11 cellular contexts compared by ENCODE assay signal in the genomic region with DNA sequence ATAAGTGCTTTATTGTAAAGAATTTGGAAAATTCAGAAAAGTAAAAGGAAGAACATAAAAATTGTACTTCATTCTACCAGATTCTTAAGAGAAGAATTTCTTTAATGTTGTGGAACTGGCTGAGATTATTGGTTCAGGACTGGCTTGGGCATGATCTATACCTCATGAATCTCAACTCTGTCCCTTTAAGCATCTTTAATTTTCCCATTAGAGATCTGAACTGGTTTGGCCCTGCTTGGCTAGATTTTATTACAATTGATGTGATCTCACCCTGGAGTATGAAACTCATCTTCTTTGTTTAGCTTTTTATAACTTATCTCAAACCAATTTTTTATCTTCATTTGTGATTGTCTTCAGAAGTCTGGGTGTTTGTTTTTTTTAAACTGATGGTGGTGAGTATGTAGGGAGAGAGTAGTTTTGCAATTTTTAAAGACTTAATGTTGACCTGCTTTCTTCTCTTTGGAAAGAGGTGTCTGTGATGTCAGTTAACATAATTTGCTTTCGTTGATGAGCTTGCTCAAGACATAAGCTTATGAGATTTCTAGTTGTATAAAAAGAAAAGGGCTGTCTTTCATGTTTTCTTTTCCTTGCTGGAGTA.
DNase-seq lines count a peak whose midpoint lies in the region; ATAC-seq and TF ChIP-seq lines count a peak whose summit lies in the region.
"Had no signal": no experiment of that assay in that cellular context is flagged by ENCODE, and none has a peak within 500 bp of the region (broad histone marks: within the 10 kb centered on the region; RNA-seq: fewer than 3 reads in every experiment).

No MANE protein-coding gene starts in this region.

- H3K27me3 Mint-ChIP-seq in brain, result no peaks in the 10 kb centered on the region
- H3K27me3 Mint-ChIP-seq in naive thymus-derived CD4-positive, alpha-beta T cell, result no peaks in the 10 kb centered on the region

- H3K36me3 Mint-ChIP-seq in brain, result peaks cover 51% of the 10 kb centered on the region
- peaks cover 0 to 34% (median 16%) of the 10 kb centered on the region in 5 donors for H3K36me3 Mint-ChIP-seq in naive thymus-derived CD4-positive, alpha-beta T cell

- DNase-seq in A673 (ENCODE audit: low spot score) (no peak), NCI-H1048 (lab: John Stamatoyannopoulos, UW) (no peak), mucosa of descending colon (no peak), NCI-H2107 (lab: John Stamatoyannopoulos, UW) (no peak)
- DNase-seq in naive thymus-derived CD4-positive, alpha-beta T cell, result no peak
- no peak for DNase-seq in activated CD4-positive, CD25-positive, alpha-beta regulatory T cell treated with anti-CD3 and anti-CD28 coated beads, Interleukin-2, amount 50 U/mL, for 72 hours
- DNase-seq: stimulated activated CD4-positive, alpha-beta T cell treated with anti-CD3 and anti-CD28 coated beads, Interleukin-12 subunit alpha, Interleukin-12 subunit beta, amount 100 ng/mL, for 4 hours; T-helper 1 cell had no signal

- H3K4me1 Mint-ChIP-seq in brain, result peaks cover 74% of the 10 kb centered on the region
- H3K4me1 Mint-ChIP-seq in naive thymus-derived CD4-positive, alpha-beta T cell, result peaks cover 43 to 95% (median 85%) of the 10 kb centered on the region in 7 donors

- H3K36me3 ChIP-seq in A673 (ENCODE audit: insufficient read depth, low read length, poor library complexity, severe bottlenecking) (no peaks in the 10 kb centered on the region), HEK293 (ENCODE audit: control insufficient read depth in 2 of 2, insufficient read depth in 1 of 2, low read length in 2 of 2) (no peaks in the 10 kb centered on the region; a peak in 1 of 3 replicates), mucosa of descending colon (ENCODE audit: low read depth) (no peaks in the 10 kb centered on the region)
- no peaks in the 10 kb centered on the region for H3K36me3 ChIP-seq in naive thymus-derived CD4-positive, alpha-beta T cell (ENCODE audit: control insufficient read depth in 2 of 3, insufficient read depth in 3 of 3, low read length in 3 of 3)
- H3K36me3 ChIP-seq: ascending aorta had no signal

- TF ChIP-seq CTCF in A673 (conservative IDR thresholded peaks at IDR 0.05; ENCODE audit: low read depth, low read length) (no peak), HEK293 (tag by site-specific recombination; IDR thresholded peaks at IDR 0.05) (no peak), brain (conservative IDR thresholded peaks at IDR 0.05) (no peak), mucosa of descending colon (IDR thresholded peaks at IDR 0.05) (no peak)

- peak overlapping the region; percentile 12 to 93 (median 67) for H3K27ac Mint-ChIP-seq in brain
- H3K27ac Mint-ChIP-seq in naive thymus-derived CD4-positive, alpha-beta T cell, result peak overlapping the region in 7 of 9 donors; percentile 7 to 60 (median 37)

- H3K9me3 ChIP-seq in A673 (ENCODE audit: low read depth, low read length, poor library complexity, severe bottlenecking) (no peaks in the 10 kb centered on the region), HEK293 (ENCODE audit: control insufficient read depth, insufficient read depth, low read depth, low read length) (no peaks in the 10 kb centered on the region), mucosa of descending colon (no peaks in the 10 kb centered on the region)
- no peaks in the 10 kb centered on the region for H3K9me3 ChIP-seq in naive thymus-derived CD4-positive, alpha-beta T cell (ENCODE audit: control insufficient read depth in 2 of 3, low read length in 3 of 3)
- H3K9me3 ChIP-seq: ascending aorta had no signal

- H3K27ac ChIP-seq in A673 (ENCODE audit: low read depth, low read length, poor library complexity, severe bottlenecking), result peak overlapping the region; percentile 43
- H3K27ac ChIP-seq in HEK293 (ENCODE audit: extremely low read depth, low read depth, low read length), result peak overlapping the region; percentile 43
- no peak overlapping the region for H3K27ac ChIP-seq in naive thymus-derived CD4-positive, alpha-beta T cell (ENCODE audit: low read depth, low read length)

- H3K4me3 Mint-ChIP-seq in brain, result peak overlapping the region; percentile 5 to 69 (median 48)
- peak overlapping the region in 7 of 10 donors; percentile 2 to 58 (median 40) for H3K4me3 Mint-ChIP-seq in naive thymus-derived CD4-positive, alpha-beta T cell

- BruUV-seq in A673 (replicated peaks; lab: Mats Ljungman, UMichigan), result no TSS peak

- no peaks in the 10 kb centered on the region for H3K27me3 ChIP-seq in A673 (replicated peaks; ENCODE audit: insufficient read depth, low read depth, low read length, poor library complexity)
- no peaks in the 10 kb centered on the region for H3K27me3 ChIP-seq in naive thymus-derived CD4-positive, alpha-beta T cell (ENCODE audit: control insufficient read depth in 2 of 2, insufficient read depth in 2 of 2, low read length in 2 of 2)
- H3K27me3 ChIP-seq: ascending aorta had no signal

- H3K9me3 Mint-ChIP-seq in brain, result peaks cover 0 to 9% (median 2%) of the 10 kb centered on the region in 5 experiments
- H3K9me3 Mint-ChIP-seq in naive thymus-derived CD4-positive, alpha-beta T cell, result no peaks in the 10 kb centered on the region

- ATAC-seq in naive thymus-derived CD4-positive, alpha-beta T cell, result no peak
- no peak for ATAC-seq in mucosa of descending colon

- POLR2A ChIA-PET in A673 (lab: Charles Lee; ENCODE audit: low non-redundant PET) (interaction anchor here (0.5 kb wide), 1 partner anchor 10 kb away, joined by 8 read pairs; no protein-coding TSS in a partner anchor), HEK293 (lab: Yijun Ruan, JAX) (no interaction called here)
- POLR2A ChIA-PET in naive thymus-derived CD4-positive, alpha-beta T cell (lab: Charles Lee), result interaction anchor here (0.6 to 1.0 kb wide), 2 partner anchors 89 to 94 kb away, joined by 3 to 5 read pairs; no protein-coding TSS in a partner anchor

- H3K4me3 ChIP-seq in A673 (ENCODE audit: low read depth, low read length, poor library complexity, severe bottlenecking) (no peak overlapping the region), HEK293 (ENCODE audit: low read depth, low read length) (no peak overlapping the region), mucosa of descending colon (no peak overlapping the region)
- H3K4me3 ChIP-seq in naive thymus-derived CD4-positive, alpha-beta T cell (ENCODE audit: low read length), result no peak overlapping the region
- H3K4me3 ChIP-seq: ascending aorta had no signal

- intact Hi-C loops in A673 (cut with micrococcal nuclease; ENCODE audit: unreplicated experiment) (no loop called here), mucosa of descending colon (cut with DNase I, micrococcal nuclease) (no loop called here)
- intact Hi-C loops in naive thymus-derived CD4-positive, alpha-beta T cell (cut with micrococcal nuclease), result loop anchor here in 1 of 2 donors (5.0 kb wide), 1 partner anchor 40 kb away; no protein-coding TSS in a partner anchor

- peaks cover 34% of the 10 kb centered on the region for H3K4me1 ChIP-seq in A673 (ENCODE audit: insufficient read depth, low read length, poor library complexity, severe bottlenecking)
- H3K4me1 ChIP-seq in HEK293 (ENCODE audit: control insufficient read depth, insufficient read depth, low read length), result peaks cover 22% of the 10 kb centered on the region
- H3K4me1 ChIP-seq in naive thymus-derived CD4-positive, alpha-beta T cell (ENCODE audit: control insufficient read depth in 2 of 2, insufficient read depth in 2 of 2, low read length in 2 of 2), result peaks cover 0 to 37% of the 10 kb centered on the region in 2 donors
- peaks cover 12% of the 10 kb centered on the region for H3K4me1 ChIP-seq in mucosa of descending colon (ENCODE audit: low read depth)

- CTCF ChIA-PET in A673 (lab: Charles Lee), result no interaction called here
- CTCF ChIA-PET in HEK293 (lab: Yijun Ruan, JAX), result no interaction called here
- CTCF ChIA-PET in naive thymus-derived CD4-positive, alpha-beta T cell (lab: Charles Lee), result interaction anchor here (0.9 kb wide), 1 partner anchor 9 kb away, joined by 3 read pairs; no protein-coding TSS in a partner anchor

TF ChIP-seq in HEK293, 187 proteins besides CTCF, POLR2A, EP300 and RAD21 (continues in another document):
- no peak for TF ChIP-seq ZNF292 (tag by site-specific recombination; IDR thresholded peaks at IDR 0.05; ENCODE audit: borderline replicate concordance, low read depth)
- TF ChIP-seq ZXDB (tag by site-specific recombination; IDR thresholded peaks at IDR 0.05), result 0 out of 2 replicates have a peak, but pooled peaks have one; percentile 5
- no peak for TF ChIP-seq ZNF600 (tag by site-specific recombination; IDR thresholded peaks at IDR 0.05)
- TF ChIP-seq ZNF248 (tag by site-specific recombination; IDR thresholded peaks at IDR 0.05), result no peak
- TF ChIP-seq ZNF654 (tag by site-specific recombination; IDR thresholded peaks at IDR 0.05; ENCODE audit: low read depth), result no peak
- no peak for TF ChIP-seq ZNF2 (tag by site-specific recombination; IDR thresholded peaks at IDR 0.05)
- TF ChIP-seq IKZF3 (tag by site-specific recombination; IDR thresholded peaks at IDR 0.05), result no peak
- TF ChIP-seq ZBTB17 (tag by site-specific recombination; IDR thresholded peaks at IDR 0.05), result 0 out of 2 replicates have a peak, but pooled peaks have one; percentile 4
- TF ChIP-seq, protein P1, sequence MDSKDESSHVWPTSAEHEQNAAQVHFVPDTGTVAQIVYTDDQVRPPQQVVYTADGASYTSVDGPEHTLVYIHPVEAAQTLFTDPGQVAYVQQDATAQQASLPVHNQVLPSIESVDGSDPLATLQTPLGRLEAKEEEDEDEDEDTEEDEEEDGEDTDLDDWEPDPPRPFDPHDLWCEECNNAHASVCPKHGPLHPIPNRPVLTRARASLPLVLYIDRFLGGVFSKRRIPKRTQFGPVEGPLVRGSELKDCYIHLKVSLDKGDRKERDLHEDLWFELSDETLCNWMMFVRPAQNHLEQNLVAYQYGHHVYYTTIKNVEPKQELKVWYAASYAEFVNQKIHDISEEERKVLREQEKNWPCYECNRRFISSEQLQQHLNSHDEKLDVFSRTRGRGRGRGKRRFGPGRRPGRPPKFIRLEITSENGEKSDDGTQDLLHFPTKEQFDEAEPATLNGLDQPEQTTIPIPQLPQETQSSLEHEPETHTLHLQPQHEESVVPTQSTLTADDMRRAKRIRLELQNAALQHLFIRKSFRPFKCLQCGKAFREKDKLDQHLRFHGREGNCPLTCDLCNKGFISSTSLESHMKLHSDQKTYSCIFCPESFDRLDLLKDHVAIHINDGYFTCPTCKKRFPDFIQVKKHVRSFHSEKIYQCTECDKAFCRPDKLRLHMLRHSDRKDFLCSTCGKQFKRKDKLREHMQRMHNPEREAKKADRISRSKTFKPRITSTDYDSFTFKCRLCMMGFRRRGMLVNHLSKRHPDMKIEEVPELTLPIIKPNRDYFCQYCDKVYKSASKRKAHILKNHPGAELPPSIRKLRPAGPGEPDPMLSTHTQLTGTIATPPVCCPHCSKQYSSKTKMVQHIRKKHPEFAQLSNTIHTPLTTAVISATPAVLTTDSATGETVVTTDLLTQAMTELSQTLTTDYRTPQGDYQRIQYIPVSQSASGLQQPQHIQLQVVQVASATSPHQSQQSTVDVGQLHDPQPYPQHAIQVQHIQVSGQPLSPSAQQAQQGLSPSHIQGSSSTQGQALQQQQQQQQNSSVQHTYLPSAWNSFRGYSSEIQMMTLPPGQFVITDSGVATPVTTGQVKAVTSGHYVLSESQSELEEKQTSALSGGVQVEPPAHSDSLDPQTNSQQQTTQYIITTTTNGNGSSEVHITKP (tag by site-specific recombination; IDR thresholded peaks at IDR 0.05), result peak; percentile 11; the same call in 1 of the 2 replicates
